Comparison of ENCODE assay signal across 20 cellular contexts in genomic region chr22:37343863-37344734, GRCh38.
DNase-seq lines count a peak whose midpoint lies in the region; ATAC-seq lines count a peak whose summit lies in the region.
"Had no signal": no experiment of that assay in that cellular context is flagged by ENCODE, and none has a peak within 500 bp of the region (broad histone marks: within the 10 kb centered on the region; RNA-seq: fewer than 3 reads in every experiment).

No MANE protein-coding gene starts in this region.

- H3K9me3 ChIP-seq in neuronal stem cell (replicated peaks in 1 of 2; ENCODE audit: control insufficient read depth in 2 of 2, insufficient read depth in 1 of 2, low read depth in 1 of 2, low read length in 2 of 2), result no peaks in the 10 kb centered on the region
- H3K9me3 ChIP-seq: SJSA1 had no signal

- H3K27me3 ChIP-seq in neuronal stem cell (ENCODE audit: control insufficient read depth in 3 of 3, insufficient read depth in 3 of 3, low read depth in 1 of 3, low read length in 3 of 3), result peaks cover 0 to 68% (median 8%) of the 10 kb centered on the region in 3 experiments
- H3K27me3 ChIP-seq: SJSA1 had no signal

- peak overlapping the region; percentile 50 for H3K14ac ChIP-seq in neuronal stem cell (ENCODE audit: low read length)

- no peak overlapping the region for H3K4me3 ChIP-seq in neuronal stem cell (ENCODE audit: low read length in 2 of 2)
- H3K4me3 ChIP-seq: SJSA1 had no signal

- peak overlapping the region; percentile 48 for H4K8ac ChIP-seq in neuronal stem cell (ENCODE audit: low read depth, low read length)

- peak overlapping the region; percentile 67 for H3K18ac ChIP-seq in neuronal stem cell (ENCODE audit: low read length)

- H4K91ac ChIP-seq in neuronal stem cell (ENCODE audit: low read depth, low read length, poor library complexity), result no peak overlapping the region

- peak overlapping the region; percentile 99 for H2BK12ac ChIP-seq in neuronal stem cell (ENCODE audit: low read length)

- H2BK5ac ChIP-seq in neuronal stem cell (ENCODE audit: low read length), result peak overlapping the region; percentile 49

- DNase-seq in NCI-H1417 (lab: John Stamatoyannopoulos, UW) (peak in 2 of 3 experiments; percentile 2 to 27), NCI-H1417 treated with DMSO at 0.1 percent for 48 hours (lab: John Stamatoyannopoulos, UW) (no peak), G401 (ENCODE audit: low spot score) (peak; percentile 4), NCI-H69 (lab: John Stamatoyannopoulos, UW) (peak; percentile 24), neuronal stem cell (ENCODE audit: low spot score) (no peak), SIG-M5 (lab: John Stamatoyannopoulos, UW) (no peak)
- DNase-seq: 8988T; AML-193; C1 segment of cervical spinal cord; CD8-positive, alpha-beta T cell; H9; NCI-H1105; NCI-H1694; NCI-H2081; NCI-H510A treated with DMSO at 0.1 percent for 48 hours; NCI-H774 had no signal

- H3K4me2 ChIP-seq in neuronal stem cell (ENCODE audit: insufficient read depth, low read length, poor library complexity, severe bottlenecking), result no peak overlapping the region

- H2AFZ ChIP-seq in neuronal stem cell (ENCODE audit: low read length), result no peak overlapping the region

- H2BK120ac ChIP-seq in neuronal stem cell (ENCODE audit: low read depth, low read length), result peak overlapping the region; percentile 8

- no peak overlapping the region for H3K4ac ChIP-seq in neuronal stem cell (ENCODE audit: low read length)

- peak overlapping the region; percentile 39 for H2AK5ac ChIP-seq in neuronal stem cell (ENCODE audit: low read depth, low read length)

- no peak overlapping the region for H3K27ac ChIP-seq in neuronal stem cell (replicated peaks; ENCODE audit: low read length)
- H3K27ac ChIP-seq: HL-60, SJSA1 had no signal

- ATAC-seq in GM21526 (IDR thresholded peaks at IDR 0.05; ENCODE audit: low FRiP score, unreplicated experiment) (no peak), GM19463 (IDR thresholded peaks at IDR 0.05; ENCODE audit: unreplicated experiment) (no peak)
- ATAC-seq: CD8-positive, alpha-beta T cell had no signal

- H3K79me1 ChIP-seq in neuronal stem cell (ENCODE audit: low read depth, low read length), result peaks cover 1% of the 10 kb centered on the region

- WGBS in neuronal stem cell (ENCODE audit: extremely low coverage in 2 of 2, insufficient read length in 2 of 2, insufficient replicate concordance in 1 of 2), 2 donors, result no CpG with 5 or more reads among the region's 17 CpGs

- in situ Hi-C loops in G401 (cut with HindIII; ENCODE audit: low sequenced_read_pairs), result no loop called here

- H3K9ac ChIP-seq in neuronal stem cell (ENCODE audit: low read depth, low read length, poor library complexity), result peak overlapping the region; percentile 78

- peak overlapping the region; percentile 74 for H2BK15ac ChIP-seq in neuronal stem cell (ENCODE audit: low read length)

- H3K23ac ChIP-seq in neuronal stem cell (ENCODE audit: low read depth, low read length, poor library complexity), result peak overlapping the region; percentile 59

- H3K36me3 ChIP-seq in neuronal stem cell (replicated peaks in 1 of 2; ENCODE audit: control insufficient read depth in 2 of 2, insufficient read depth in 2 of 2, low read length in 2 of 2), result no peaks in the 10 kb centered on the region
- H3K36me3 ChIP-seq: SJSA1 had no signal

- H3K4me1 ChIP-seq in neuronal stem cell (ENCODE audit: control insufficient read depth in 2 of 2, insufficient read depth in 1 of 2, low read depth in 1 of 2, low read length in 2 of 2), result peaks cover 0 to 13% of the 10 kb centered on the region in 2 donors

Comparison
In these comparisons a context has a peak if more than half of its experiments do, and no peak if none do; other contexts are left out.
1. DNase-seq: peak in NCI-H1417 (2 of 3), G401 (single experiment) and NCI-H69 (single experiment); none in NCI-H1417 treated with DMSO at 0.1 percent for 48 hours (single experiment), neuronal stem cell (single experiment) and SIG-M5 (single experiment).